In the genomic region with DNA sequence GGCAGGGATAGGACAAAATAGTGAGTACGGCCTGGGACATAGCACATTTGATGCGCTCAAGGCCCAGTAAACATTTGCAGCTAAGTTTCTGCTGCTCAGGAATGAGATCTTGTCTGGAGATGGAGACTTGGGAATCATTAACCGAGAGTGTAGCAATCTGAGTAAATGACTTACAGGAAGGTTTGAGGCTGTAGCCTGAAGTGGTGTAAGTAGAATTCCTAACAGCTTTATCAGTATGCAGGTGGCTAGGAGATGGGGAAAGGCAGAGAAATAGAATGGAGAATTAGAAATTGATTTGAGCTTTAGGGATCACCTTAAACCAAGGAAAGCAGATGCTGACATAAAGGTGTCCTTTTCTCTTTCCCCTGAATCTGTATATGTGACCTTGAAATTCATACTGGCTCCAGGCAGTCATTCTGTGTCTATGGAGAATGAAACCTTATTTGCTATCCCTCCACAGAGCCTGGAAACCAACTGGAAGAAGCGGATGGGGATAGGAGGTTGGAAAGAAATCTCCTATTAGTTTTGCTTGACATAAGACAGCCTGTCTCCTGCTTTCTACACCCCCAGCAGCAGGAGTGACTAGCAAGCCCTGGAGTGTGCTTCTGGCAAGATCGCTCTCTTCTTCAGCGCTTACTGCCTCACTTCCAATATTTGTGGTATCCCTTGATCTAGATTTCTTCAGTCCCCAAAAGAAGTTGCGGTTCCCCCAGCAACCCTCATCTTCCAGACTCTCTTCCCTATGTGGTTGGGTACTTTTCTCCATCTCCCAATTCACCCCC, we compare ENCODE assay signal across 1 cellular context.
TF ChIP-seq lines count a peak whose summit lies in the region.

No MANE protein-coding gene starts in this region.

TF ChIP-seq in HepG2, 621 proteins besides CTCF, POLR2A, EP300 and RAD21 (continues in another document):
- TF ChIP-seq, protein P1, sequence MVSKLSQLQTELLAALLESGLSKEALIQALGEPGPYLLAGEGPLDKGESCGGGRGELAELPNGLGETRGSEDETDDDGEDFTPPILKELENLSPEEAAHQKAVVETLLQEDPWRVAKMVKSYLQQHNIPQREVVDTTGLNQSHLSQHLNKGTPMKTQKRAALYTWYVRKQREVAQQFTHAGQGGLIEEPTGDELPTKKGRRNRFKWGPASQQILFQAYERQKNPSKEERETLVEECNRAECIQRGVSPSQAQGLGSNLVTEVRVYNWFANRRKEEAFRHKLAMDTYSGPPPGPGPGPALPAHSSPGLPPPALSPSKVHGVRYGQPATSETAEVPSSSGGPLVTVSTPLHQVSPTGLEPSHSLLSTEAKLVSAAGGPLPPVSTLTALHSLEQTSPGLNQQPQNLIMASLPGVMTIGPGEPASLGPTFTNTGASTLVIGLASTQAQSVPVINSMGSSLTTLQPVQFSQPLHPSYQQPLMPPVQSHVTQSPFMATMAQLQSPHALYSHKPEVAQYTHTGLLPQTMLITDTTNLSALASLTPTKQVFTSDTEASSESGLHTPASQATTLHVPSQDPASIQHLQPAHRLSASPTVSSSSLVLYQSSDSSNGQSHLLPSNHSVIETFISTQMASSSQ (IDR thresholded peaks at IDR 0.05; ENCODE audit: low read depth): peak; percentile 97
- TF ChIP-seq, protein P1 (CRISPR knock-in tag; IDR thresholded peaks at IDR 0.05; ENCODE audit: borderline replicate concordance): peak; percentile 96
- TF ChIP-seq MED1 (CRISPR knock-in tag; IDR thresholded peaks at IDR 0.05) (peak; percentile 60), ZNF496 (CRISPR knock-in tag; IDR thresholded peaks at IDR 0.05; ENCODE audit: insufficient replicate concordance) (no peak), ZNF776 (CRISPR knock-in tag; IDR thresholded peaks at IDR 0.05) (no peak), ZNF331 (CRISPR knock-in tag; IDR thresholded peaks at IDR 0.05) (peak; percentile 89), NCOA2 (CRISPR knock-in tag; IDR thresholded peaks at IDR 0.05) (peak; percentile 79), SMAD1 (CRISPR knock-in tag; IDR thresholded peaks at IDR 0.05; ENCODE audit: borderline replicate concordance, low read depth) (no peak), SOX13 (IDR thresholded peaks at IDR 0.05) (no peak), SOX13 (CRISPR knock-in tag; conservative IDR thresholded peaks at IDR 0.05 in 1 of 2, IDR thresholded peaks at IDR 0.05 in 1 of 2) (peak in 1 of 2 experiments; percentile 82; a peak in 2 of 4 replicates), IRF2 (CRISPR knock-in tag; IDR thresholded peaks at IDR 0.05) (peak; percentile 16; the same call in 1 of the 2 replicates), HDAC2 (CRISPR knock-in tag; IDR thresholded peaks at IDR 0.05) (peak; percentile 58), FOXP1 (IDR thresholded peaks at IDR 0.05) (no peak), FOXP1 (CRISPR knock-in tag; IDR thresholded peaks at IDR 0.05) (peak; percentile 69), HNF4G (IDR thresholded peaks at IDR 0.05; ENCODE audit: borderline replicate concordance, low read depth, low read length) (peak; percentile 41; the same call in 1 of the 2 replicates), HNF4G (CRISPR knock-in tag; IDR thresholded peaks at IDR 0.05; ENCODE audit: borderline replicate concordance, low read depth) (no peak), YEATS4 (CRISPR knock-in tag; IDR thresholded peaks at IDR 0.05; ENCODE audit: borderline replicate concordance) (0 out of 2 replicates have a peak, but pooled peaks have one; percentile 46), SOX5 (CRISPR knock-in tag; IDR thresholded peaks at IDR 0.05; ENCODE audit: borderline replicate concordance) (0 out of 2 replicates have a peak, but pooled peaks have one; percentile 22), NPAS2 (CRISPR knock-in tag; IDR thresholded peaks at IDR 0.05; ENCODE audit: borderline replicate concordance) (no peak), THAP11 (CRISPR knock-in tag; IDR thresholded peaks at IDR 0.05) (0 out of 2 replicates have a peak, but pooled peaks have one; percentile 11), CEBPB (IDR thresholded peaks at IDR 0.05; ENCODE audit: borderline replicate concordance, low read depth, low read length) (peak; percentile 86), MIXL1 (CRISPR knock-in tag; IDR thresholded peaks at IDR 0.05) (peak; percentile 59; the same call in 1 of the 2 replicates), ZNF430 (CRISPR knock-in tag; IDR thresholded peaks at IDR 0.05) (0 out of 2 replicates have a peak, but pooled peaks have one; percentile 13), ZNF205 (CRISPR knock-in tag; IDR thresholded peaks at IDR 0.05) (0 out of 2 replicates have a peak, but pooled peaks have one; percentile 6), TEAD3 (CRISPR knock-in tag; optimal IDR thresholded peaks at IDR 0.05; ENCODE audit: borderline replicate concordance) (peak; percentile 82), TSC22D2 (CRISPR knock-in tag; IDR thresholded peaks at IDR 0.05; ENCODE audit: borderline replicate concordance) (0 out of 2 replicates have a peak, but pooled peaks have one; percentile 26), PCBP2 (optimal IDR thresholded peaks at IDR 0.05; ENCODE audit: low read depth, low read length, poor library complexity, severe bottlenecking) (no peak), ZNF780A (CRISPR knock-in tag; IDR thresholded peaks at IDR 0.05) (no peak), GZF1 (CRISPR knock-in tag; IDR thresholded peaks at IDR 0.05) (0 out of 2 replicates have a peak, but pooled peaks have one; percentile 47), KLF16 (CRISPR knock-in tag; IDR thresholded peaks at IDR 0.05) (0 out of 4 replicates have a peak, but pooled peaks of 1 of the 2 experiments have one; percentile 14)
- TF ChIP-seq, protein P2, sequence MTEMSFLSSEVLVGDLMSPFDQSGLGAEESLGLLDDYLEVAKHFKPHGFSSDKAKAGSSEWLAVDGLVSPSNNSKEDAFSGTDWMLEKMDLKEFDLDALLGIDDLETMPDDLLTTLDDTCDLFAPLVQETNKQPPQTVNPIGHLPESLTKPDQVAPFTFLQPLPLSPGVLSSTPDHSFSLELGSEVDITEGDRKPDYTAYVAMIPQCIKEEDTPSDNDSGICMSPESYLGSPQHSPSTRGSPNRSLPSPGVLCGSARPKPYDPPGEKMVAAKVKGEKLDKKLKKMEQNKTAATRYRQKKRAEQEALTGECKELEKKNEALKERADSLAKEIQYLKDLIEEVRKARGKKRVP (CRISPR knock-in tag; IDR thresholded peaks at IDR 0.05): 0 out of 4 replicates have a peak, but pooled peaks of 1 of the 2 experiments have one; percentile 16
- TF ChIP-seq, protein P3, sequence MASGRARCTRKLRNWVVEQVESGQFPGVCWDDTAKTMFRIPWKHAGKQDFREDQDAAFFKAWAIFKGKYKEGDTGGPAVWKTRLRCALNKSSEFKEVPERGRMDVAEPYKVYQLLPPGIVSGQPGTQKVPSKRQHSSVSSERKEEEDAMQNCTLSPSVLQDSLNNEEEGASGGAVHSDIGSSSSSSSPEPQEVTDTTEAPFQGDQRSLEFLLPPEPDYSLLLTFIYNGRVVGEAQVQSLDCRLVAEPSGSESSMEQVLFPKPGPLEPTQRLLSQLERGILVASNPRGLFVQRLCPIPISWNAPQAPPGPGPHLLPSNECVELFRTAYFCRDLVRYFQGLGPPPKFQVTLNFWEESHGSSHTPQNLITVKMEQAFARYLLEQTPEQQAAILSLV (CRISPR knock-in tag; IDR thresholded peaks at IDR 0.05; ENCODE audit: borderline replicate concordance): no peak
- TF ChIP-seq, protein P4, sequence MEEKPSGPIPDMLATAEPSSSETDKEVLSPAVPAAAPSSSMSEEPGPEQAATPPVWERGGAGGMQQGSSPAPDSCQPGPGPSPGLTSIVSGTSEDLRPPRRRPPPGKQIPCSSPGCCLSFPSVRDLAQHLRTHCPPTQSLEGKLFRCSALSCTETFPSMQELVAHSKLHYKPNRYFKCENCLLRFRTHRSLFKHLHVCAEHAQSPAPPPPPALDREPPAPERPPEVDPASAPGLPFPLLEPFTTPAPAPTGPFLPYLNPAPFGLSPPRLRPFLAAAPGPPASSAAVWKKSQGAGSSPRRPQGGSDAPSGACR (CRISPR knock-in tag; IDR thresholded peaks at IDR 0.05): peak; percentile 52; the same call in 1 of the 2 replicates
- TF ChIP-seq, protein P5, sequence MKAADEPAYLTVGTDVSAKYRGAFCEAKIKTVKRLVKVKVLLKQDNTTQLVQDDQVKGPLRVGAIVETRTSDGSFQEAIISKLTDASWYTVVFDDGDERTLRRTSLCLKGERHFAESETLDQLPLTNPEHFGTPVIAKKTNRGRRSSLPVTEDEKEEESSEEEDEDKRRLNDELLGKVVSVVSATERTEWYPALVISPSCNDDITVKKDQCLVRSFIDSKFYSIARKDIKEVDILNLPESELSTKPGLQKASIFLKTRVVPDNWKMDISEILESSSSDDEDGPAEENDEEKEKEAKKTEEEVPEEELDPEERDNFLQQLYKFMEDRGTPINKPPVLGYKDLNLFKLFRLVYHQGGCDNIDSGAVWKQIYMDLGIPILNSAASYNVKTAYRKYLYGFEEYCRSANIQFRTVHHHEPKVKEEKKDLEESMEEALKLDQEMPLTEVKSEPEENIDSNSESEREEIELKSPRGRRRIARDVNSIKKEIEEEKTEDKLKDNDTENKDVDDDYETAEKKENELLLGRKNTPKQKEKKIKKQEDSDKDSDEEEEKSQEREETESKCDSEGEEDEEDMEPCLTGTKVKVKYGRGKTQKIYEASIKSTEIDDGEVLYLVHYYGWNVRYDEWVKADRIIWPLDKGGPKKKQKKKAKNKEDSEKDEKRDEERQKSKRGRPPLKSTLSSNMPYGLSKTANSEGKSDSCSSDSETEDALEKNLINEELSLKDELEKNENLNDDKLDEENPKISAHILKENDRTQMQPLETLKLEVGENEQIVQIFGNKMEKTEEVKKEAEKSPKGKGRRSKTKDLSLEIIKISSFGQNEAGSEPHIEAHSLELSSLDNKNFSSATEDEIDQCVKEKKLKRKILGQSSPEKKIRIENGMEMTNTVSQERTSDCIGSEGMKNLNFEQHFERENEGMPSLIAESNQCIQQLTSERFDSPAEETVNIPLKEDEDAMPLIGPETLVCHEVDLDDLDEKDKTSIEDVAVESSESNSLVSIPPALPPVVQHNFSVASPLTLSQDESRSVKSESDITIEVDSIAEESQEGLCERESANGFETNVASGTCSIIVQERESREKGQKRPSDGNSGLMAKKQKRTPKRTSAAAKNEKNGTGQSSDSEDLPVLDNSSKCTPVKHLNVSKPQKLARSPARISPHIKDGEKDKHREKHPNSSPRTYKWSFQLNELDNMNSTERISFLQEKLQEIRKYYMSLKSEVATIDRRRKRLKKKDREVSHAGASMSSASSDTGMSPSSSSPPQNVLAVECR (CRISPR knock-in tag; IDR thresholded peaks at IDR 0.05; ENCODE audit: borderline replicate concordance): peak; percentile 38; the same call in 1 of the 2 replicates
- TF ChIP-seq, protein P6, sequence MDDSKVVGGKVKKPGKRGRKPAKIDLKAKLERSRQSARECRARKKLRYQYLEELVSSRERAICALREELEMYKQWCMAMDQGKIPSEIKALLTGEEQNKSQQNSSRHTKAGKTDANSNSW (CRISPR knock-in tag; IDR thresholded peaks at IDR 0.05; ENCODE audit: borderline replicate concordance): no peak
- TF ChIP-seq, protein P7, sequence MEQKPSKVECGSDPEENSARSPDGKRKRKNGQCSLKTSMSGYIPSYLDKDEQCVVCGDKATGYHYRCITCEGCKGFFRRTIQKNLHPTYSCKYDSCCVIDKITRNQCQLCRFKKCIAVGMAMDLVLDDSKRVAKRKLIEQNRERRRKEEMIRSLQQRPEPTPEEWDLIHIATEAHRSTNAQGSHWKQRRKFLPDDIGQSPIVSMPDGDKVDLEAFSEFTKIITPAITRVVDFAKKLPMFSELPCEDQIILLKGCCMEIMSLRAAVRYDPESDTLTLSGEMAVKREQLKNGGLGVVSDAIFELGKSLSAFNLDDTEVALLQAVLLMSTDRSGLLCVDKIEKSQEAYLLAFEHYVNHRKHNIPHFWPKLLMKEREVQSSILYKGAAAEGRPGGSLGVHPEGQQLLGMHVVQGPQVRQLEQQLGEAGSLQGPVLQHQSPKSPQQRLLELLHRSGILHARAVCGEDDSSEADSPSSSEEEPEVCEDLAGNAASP (CRISPR knock-in tag; IDR thresholded peaks at IDR 0.05; ENCODE audit: borderline replicate concordance): peak; percentile 43; the same call in 1 of the 2 replicates
- TF ChIP-seq, protein P8, sequence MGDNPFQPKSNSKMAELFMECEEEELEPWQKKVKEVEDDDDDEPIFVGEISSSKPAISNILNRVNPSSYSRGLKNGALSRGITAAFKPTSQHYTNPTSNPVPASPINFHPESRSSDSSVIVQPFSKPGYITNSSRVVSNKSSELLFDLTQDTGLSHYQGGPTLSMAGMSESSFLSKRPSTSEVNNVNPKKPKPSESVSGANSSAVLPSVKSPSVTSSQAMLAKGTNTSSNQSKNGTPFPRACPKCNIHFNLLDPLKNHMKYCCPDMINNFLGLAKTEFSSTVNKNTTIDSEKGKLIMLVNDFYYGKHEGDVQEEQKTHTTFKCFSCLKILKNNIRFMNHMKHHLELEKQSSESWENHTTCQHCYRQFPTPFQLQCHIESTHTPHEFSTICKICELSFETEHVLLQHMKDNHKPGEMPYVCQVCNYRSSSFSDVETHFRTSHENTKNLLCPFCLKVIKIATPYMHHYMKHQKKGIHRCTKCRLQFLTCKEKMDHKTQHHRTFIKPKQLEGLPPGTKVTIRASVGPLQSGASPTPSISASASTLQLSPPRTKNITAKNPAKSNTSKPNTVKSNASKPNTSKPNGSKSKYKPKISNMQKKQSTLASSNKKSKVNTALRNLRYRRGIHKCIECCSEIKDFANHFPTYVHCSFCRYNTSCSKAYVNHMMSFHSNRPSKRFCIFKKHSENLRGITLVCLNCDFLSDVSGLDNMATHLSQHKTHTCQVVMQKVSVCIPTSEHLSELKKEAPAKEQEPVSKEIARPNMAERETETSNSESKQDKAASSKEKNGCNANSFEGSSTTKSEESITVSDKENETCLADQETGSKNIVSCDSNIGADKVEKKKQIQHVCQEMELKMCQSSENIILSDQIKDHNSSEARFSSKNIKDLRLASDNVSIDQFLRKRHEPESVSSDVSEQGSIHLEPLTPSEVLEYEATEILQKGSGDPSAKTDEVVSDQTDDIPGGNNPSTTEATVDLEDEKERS (CRISPR knock-in tag; IDR thresholded peaks at IDR 0.05): 0 out of 2 replicates have a peak, but pooled peaks have one; percentile 19
